Comparison of ENCODE assay signal across 24 cellular contexts in genomic region chr9:126399789-126400188, GRCh38.
DNase-seq lines count a peak whose midpoint lies in the region; ATAC-seq and TF ChIP-seq lines count a peak whose summit lies in the region.
"Had no signal": no experiment of that assay in that cellular context is flagged by ENCODE, and none has a peak within 500 bp of the region (broad histone marks: within the 10 kb centered on the region; RNA-seq: fewer than 3 reads in every experiment).

No MANE protein-coding gene starts in this region.

- intact Hi-C loops in activated CD8-positive, alpha-beta T cell treated with anti-CD3 and anti-CD28 coated beads for 36 hours (cut with micrococcal nuclease), result loop anchor here (5.0 kb wide), 2 partner anchors 72 to 93 kb away; partner anchors contain the start of gene MVB12B

- POLR2A ChIA-PET in activated CD8-positive, alpha-beta T cell treated with anti-CD3 and anti-CD28 coated beads for 36 hours (lab: Charles Lee), result no interaction called here
- POLR2A ChIA-PET in activated CD8-positive, alpha-beta T cell treated with anti-CD3 and anti-CD28 coated beads, Interleukin-2, amount 10 ng/mL, durations not matched to agents 7 days and 5 days (lab: Charles Lee), result interaction anchor here (0.6 to 1.0 kb wide), 3 partner anchors 11 to 58 kb away, joined by 3 to 4 read pairs (median 3); no protein-coding TSS in a partner anchor

- H3K79me2 ChIP-seq in neural progenitor cell (ENCODE audit: low read depth), result no peaks in the 10 kb centered on the region
- H3K79me2 ChIP-seq in osteoblast (ENCODE audit: insufficient read depth, low read length), result no peaks in the 10 kb centered on the region

- peak overlapping the region; percentile 14 for H3K27ac Mint-ChIP-seq in activated CD8-positive, alpha-beta T cell treated with anti-CD3 and anti-CD28 coated beads for 36 hours
- no peak overlapping the region for H3K27ac Mint-ChIP-seq in activated CD8-positive, alpha-beta T cell treated with anti-CD3 and anti-CD28 coated beads, Interleukin-2, amount 10 ng/mL, durations not matched to agents 7 days and 5 days
- H3K27ac Mint-ChIP-seq in neural progenitor cell (peak overlapping the region; percentile 68), type B pancreatic cell (no peak overlapping the region)
- H3K27ac Mint-ChIP-seq: B cell, IgD-negative memory B cell had no signal

- CTCF ChIA-PET in activated CD8-positive, alpha-beta T cell treated with anti-CD3 and anti-CD28 coated beads for 36 hours (lab: Charles Lee), result interaction anchor here (0.7 to 6.6 kb wide), 15 partner anchors 10 to 992 kb away, joined by 3 to 104 read pairs (median 12); no protein-coding TSS in a partner anchor
- CTCF ChIA-PET in activated CD8-positive, alpha-beta T cell treated with anti-CD3 and anti-CD28 coated beads, Interleukin-2, amount 10 ng/mL, durations not matched to agents 7 days and 5 days (lab: Charles Lee), result interaction anchor here (0.9 to 8.4 kb wide), 20 partner anchors 7 to 992 kb away, joined by 3 to 142 read pairs (median 8); partner anchors contain the start of gene MVB12B

- no peak for TF ChIP-seq CTCF in activated CD8-positive, alpha-beta T cell treated with anti-CD3 and anti-CD28 coated beads for 36 hours (IDR thresholded peaks at IDR 0.05)
- TF ChIP-seq CTCF in neural progenitor cell (IDR thresholded peaks at IDR 0.05) (no peak), type B pancreatic cell (conservative IDR thresholded peaks at IDR 0.05) (no peak), osteoblast (IDR thresholded peaks at IDR 0.05; ENCODE audit: extremely low read depth, low read depth, low read length) (no peak)

- no peak overlapping the region for H3K4me3 Mint-ChIP-seq in activated CD8-positive, alpha-beta T cell treated with anti-CD3 and anti-CD28 coated beads for 36 hours
- H3K4me3 Mint-ChIP-seq in activated CD8-positive, alpha-beta T cell treated with anti-CD3 and anti-CD28 coated beads, Interleukin-2, amount 10 ng/mL, durations not matched to agents 7 days and 5 days, result no peak overlapping the region
- H3K4me3 Mint-ChIP-seq in neural progenitor cell (no peak overlapping the region), type B pancreatic cell (no peak overlapping the region)
- H3K4me3 Mint-ChIP-seq: B cell, CD14-positive monocyte, IgD-negative memory B cell had no signal

- H4K20me1 ChIP-seq in neural progenitor cell (ENCODE audit: low read depth), result peaks cover 14% of the 10 kb centered on the region
- no peaks in the 10 kb centered on the region for H4K20me1 ChIP-seq in osteoblast (ENCODE audit: insufficient read depth, low read length)

- peaks cover 53% of the 10 kb centered on the region for H3K4me1 Mint-ChIP-seq in activated CD8-positive, alpha-beta T cell treated with anti-CD3 and anti-CD28 coated beads for 36 hours (ENCODE audit: low read depth)
- peaks cover 83% of the 10 kb centered on the region for H3K4me1 Mint-ChIP-seq in activated CD8-positive, alpha-beta T cell treated with anti-CD3 and anti-CD28 coated beads, Interleukin-2, amount 10 ng/mL, durations not matched to agents 7 days and 5 days (ENCODE audit: low read depth)
- H3K4me1 Mint-ChIP-seq in neural progenitor cell (peaks cover 2% of the 10 kb centered on the region), type B pancreatic cell (ENCODE audit: unreplicated experiment) (peaks cover 19% of the 10 kb centered on the region)

- H3K9ac ChIP-seq in neural progenitor cell, result no peak overlapping the region
- H3K9ac ChIP-seq: KMS-11 had no signal

- peak overlapping the region; percentile 61 for H3K27ac ChIP-seq in caudate nucleus (ENCODE audit: low read depth, low read length)
- no peak overlapping the region for H3K27ac ChIP-seq in neural progenitor cell
- H3K27ac ChIP-seq in osteoblast (ENCODE audit: low read depth, low read length), result no peak overlapping the region
- H3K27ac ChIP-seq: 22Rv1, HL-60, KMS-11 had no signal

- H3K36me3 ChIP-seq in neural progenitor cell (peaks cover 7% of the 10 kb centered on the region), osteoblast (ENCODE audit: insufficient read depth, low read length) (peaks cover 10% of the 10 kb centered on the region)

- H2AFZ ChIP-seq in neural progenitor cell (replicated peaks) (no peak overlapping the region), osteoblast (ENCODE audit: low read length) (no peak overlapping the region)

- H3K4me1 ChIP-seq in neural progenitor cell (no peaks in the 10 kb centered on the region), osteoblast (ENCODE audit: insufficient read depth, low read length) (peaks cover 16% of the 10 kb centered on the region)

- no peak overlapping the region for H3K4me2 ChIP-seq in neural progenitor cell
- H3K4me2 ChIP-seq in osteoblast (ENCODE audit: insufficient read depth, low read length), result no peak overlapping the region
- H3K4me2 ChIP-seq: KMS-11 had no signal

- H3K27me3 ChIP-seq in neural progenitor cell (no peaks in the 10 kb centered on the region), osteoblast (ENCODE audit: insufficient read depth, low read length) (no peaks in the 10 kb centered on the region)

- no peaks in the 10 kb centered on the region for H3K9me3 Mint-ChIP-seq in activated CD8-positive, alpha-beta T cell treated with anti-CD3 and anti-CD28 coated beads for 36 hours
- H3K9me3 Mint-ChIP-seq in activated CD8-positive, alpha-beta T cell treated with anti-CD3 and anti-CD28 coated beads, Interleukin-2, amount 10 ng/mL, durations not matched to agents 7 days and 5 days (ENCODE audit: insufficient read depth), result no peaks in the 10 kb centered on the region
- H3K9me3 Mint-ChIP-seq in neural progenitor cell (no peaks in the 10 kb centered on the region), type B pancreatic cell (no peaks in the 10 kb centered on the region)
- H3K9me3 Mint-ChIP-seq: IgD-negative memory B cell had no signal

- no peak for ATAC-seq in activated CD8-positive, alpha-beta T cell treated with anti-CD3 and anti-CD28 coated beads for 36 hours
- ATAC-seq in activated CD8-positive, alpha-beta T cell treated with anti-CD3 and anti-CD28 coated beads, Interleukin-2, amount 10 ng/mL, durations not matched to agents 7 days and 5 days, result no peak

- H3K9me3 ChIP-seq in neural progenitor cell (ENCODE audit: low read depth), result no peaks in the 10 kb centered on the region
- H3K9me3 ChIP-seq in osteoblast (ENCODE audit: low read depth, low read length), result no peaks in the 10 kb centered on the region

- H3K4me3 ChIP-seq in neural progenitor cell (no peak overlapping the region), osteoblast (ENCODE audit: insufficient read depth, low read length) (no peak overlapping the region)

- no peaks in the 10 kb centered on the region for H3K27me3 Mint-ChIP-seq in activated CD8-positive, alpha-beta T cell treated with anti-CD3 and anti-CD28 coated beads for 36 hours
- H3K27me3 Mint-ChIP-seq in activated CD8-positive, alpha-beta T cell treated with anti-CD3 and anti-CD28 coated beads, Interleukin-2, amount 10 ng/mL, durations not matched to agents 7 days and 5 days (ENCODE audit: low read depth), result no peaks in the 10 kb centered on the region
- H3K27me3 Mint-ChIP-seq in neural progenitor cell (ENCODE audit: insufficient read depth, low read depth) (no peaks in the 10 kb centered on the region), type B pancreatic cell (no peaks in the 10 kb centered on the region)
- H3K27me3 Mint-ChIP-seq: B cell, IgD-negative memory B cell had no signal

- no peak for DNase-seq in activated CD8-positive, alpha-beta T cell treated with anti-CD3 and anti-CD28 coated beads for 36 hours
- no peak for DNase-seq in activated CD8-positive, alpha-beta T cell treated with anti-CD3 and anti-CD28 coated beads, Interleukin-2, amount 10 ng/mL, durations not matched to agents 7 days and 5 days
- DNase-seq in caudate nucleus (lab: John Stamatoyannopoulos, UW) (no peak), neural progenitor cell (ENCODE audit: low spot score) (no peak), type B pancreatic cell (ENCODE audit: extremely low spot score, unreplicated experiment) (peak; percentile 53), osteoblast (ENCODE audit: insufficient read length, low spot score, missing footprints) (no peak), NCI-H1694 (lab: John Stamatoyannopoulos, UW) (no peak), NCI-H2029 (lab: John Stamatoyannopoulos, UW) (no peak)
- DNase-seq: Calu3, DMS153, HCEC 1CT, NCI-H1092, NCI-H1417 treated with DMSO at 0.1 percent for 48 hours, NCI-H187 treated with DMSO at 0.1 percent for 48 hours, NCI-H2107, NCI-H524, NCI-H748 treated with DMSO at 0.1 percent for 48 hours, SIG-M5 had no signal

- H3K36me3 Mint-ChIP-seq in activated CD8-positive, alpha-beta T cell treated with anti-CD3 and anti-CD28 coated beads for 36 hours (ENCODE audit: low read depth), result no peaks in the 10 kb centered on the region
- H3K36me3 Mint-ChIP-seq in activated CD8-positive, alpha-beta T cell treated with anti-CD3 and anti-CD28 coated beads, Interleukin-2, amount 10 ng/mL, durations not matched to agents 7 days and 5 days (ENCODE audit: low read depth), result peaks cover 36% of the 10 kb centered on the region
- peaks cover 10% of the 10 kb centered on the region for H3K36me3 Mint-ChIP-seq in neural progenitor cell
- H3K36me3 Mint-ChIP-seq in type B pancreatic cell, result peaks cover 18% of the 10 kb centered on the region

- no peaks in the 10 kb centered on the region for H3F3A ChIP-seq in neural progenitor cell (ENCODE audit: low read depth)

Comparison
In these comparisons a context has a peak if more than half of its experiments do, and no peak if none do; other contexts are left out.
1. H3K27ac Mint-ChIP-seq: peak in activated CD8-positive, alpha-beta T cell treated with anti-CD3 and anti-CD28 coated beads for 36 hours (single experiment) and neural progenitor cell (single experiment); none in activated CD8-positive, alpha-beta T cell treated with anti-CD3 and anti-CD28 coated beads, Interleukin-2, amount 10 ng/mL, durations not matched to agents 7 days and 5 days (single experiment) and type B pancreatic cell (single experiment).